Comparison of ENCODE assay signal across 9 cellular contexts in genomic region chr19:3785464-3785937, GRCh38. TPM values are rescaled to one million over a fixed set of nuclear protein-coding genes. Genes with fewer than 3 reads are reported as not detected.
DNase-seq lines count a peak whose midpoint lies in the region; ATAC-seq and TF ChIP-seq lines count a peak whose summit lies in the region.
"Had no signal": no experiment of that assay in that cellular context is flagged by ENCODE, and none has a peak within 500 bp of the region (broad histone marks: within the 10 kb centered on the region; RNA-seq: fewer than 3 reads in every experiment).

No MANE protein-coding gene starts in this region.

- peak overlapping the region; percentile 10 to 60 (median 41) for H3K4me3 ChIP-seq in breast epithelium
- H3K4me3 ChIP-seq in mammary epithelial cell (replicated peaks in 1 of 3; ENCODE audit: insufficient read depth in 1 of 3, low read depth in 2 of 3, low read length in 3 of 3): no peak overlapping the region
- H3K4me3 ChIP-seq in upper lobe of left lung: peak overlapping the region; percentile 55 to 64 (median 60)
- peak overlapping the region in 1 of 2 donors; percentile 42 for H3K4me3 ChIP-seq in gastroesophageal sphincter

- in situ Hi-C loops in mammary epithelial cell (cut with MboI; ENCODE audit: low sequenced_read_pairs in 2 of 2): no loop called here

- no peak overlapping the region for H3K27ac ChIP-seq in breast epithelium
- no peak overlapping the region for H3K27ac ChIP-seq in mammary epithelial cell (ENCODE audit: insufficient read depth, low read depth, low read length)
- peak overlapping the region in 3 of 4 donors; percentile 30 to 79 (median 67) for H3K27ac ChIP-seq in upper lobe of left lung
- no peak overlapping the region for H3K27ac ChIP-seq in gastroesophageal sphincter

- peak overlapping the region; percentile 86 for H3K4me3 Mint-ChIP-seq in activated naive CD8-positive, alpha-beta T cell treated with anti-CD3 and anti-CD28 coated beads for 36 hours
- peak overlapping the region; percentile 68 to 90 (median 80) for H3K4me3 Mint-ChIP-seq in naive B cell

- H3K79me2 ChIP-seq in mammary epithelial cell (ENCODE audit: insufficient read depth, low read length): no peaks in the 10 kb centered on the region

- H3K27me3 ChIP-seq in breast epithelium (peaks cover 0 to 44% of the 10 kb centered on the region in 2 donors), mammary epithelial cell (ENCODE audit: insufficient read depth, low read length) (peaks cover 4% of the 10 kb centered on the region), upper lobe of left lung (peaks cover 0 to 7% (median 3%) of the 10 kb centered on the region in 4 donors), gastroesophageal sphincter (peaks cover 74% of the 10 kb centered on the region)

- H3K4me1 ChIP-seq in breast epithelium: no peaks in the 10 kb centered on the region
- no peaks in the 10 kb centered on the region for H3K4me1 ChIP-seq in mammary epithelial cell (ENCODE audit: insufficient read depth, low read length)
- peaks cover 0 to 22% (median 4%) of the 10 kb centered on the region in 4 donors for H3K4me1 ChIP-seq in upper lobe of left lung
- H3K4me1 ChIP-seq in gastroesophageal sphincter: peaks cover 0 to 13% (median 0%) of the 10 kb centered on the region in 3 donors

- H3K36me3 ChIP-seq in breast epithelium (no peaks in the 10 kb centered on the region), mammary epithelial cell (ENCODE audit: insufficient read depth, low read length) (no peaks in the 10 kb centered on the region), upper lobe of left lung (peaks cover 0 to 10% (median 0%) of the 10 kb centered on the region in 4 donors), gastroesophageal sphincter (no peaks in the 10 kb centered on the region)

- dilution Hi-C loops in mammary epithelial cell (cut with HindIII; ENCODE audit: low sequenced_read_pairs): no loop called here

- intact Hi-C loops in breast epithelium (cut with DNase I; ENCODE audit: low total_unique reads): no loop called here
- intact Hi-C loops in mammary epithelial cell (cut with micrococcal nuclease): no loop called here

- BruUV-seq in mammary epithelial cell (replicated peaks; lab: Mats Ljungman, UMichigan): no TSS peak

- TF ChIP-seq EP300 in upper lobe of left lung (IDR thresholded peaks at IDR 0.05) (no peak), gastroesophageal sphincter (IDR thresholded peaks at IDR 0.05) (no peak)

- TF ChIP-seq POLR2A in breast epithelium (IDR thresholded peaks at IDR 0.05): no peak
- TF ChIP-seq POLR2A in upper lobe of left lung (IDR thresholded peaks at IDR 0.05): no peak
- TF ChIP-seq POLR2A in gastroesophageal sphincter (IDR thresholded peaks at IDR 0.05): peak in 1 of 2 donors; percentile 11

- 1% methylated on average over 24 of the region's 47 CpGs for WGBS in mammary epithelial cell (ENCODE audit: low coverage, missing lambda C conversion rate)
- 6% methylated on average over 18 of the region's 47 CpGs; no CpG with 5 or more reads in 1 of the 2 donors for WGBS in upper lobe of left lung, 2 donors
- WGBS in gastroesophageal sphincter (ENCODE audit: low coverage in 1 of 2), 2 donors: no CpG with 5 or more reads among the region's 47 CpGs

- H3K27ac Mint-ChIP-seq in activated naive CD8-positive, alpha-beta T cell treated with anti-CD3 and anti-CD28 coated beads for 36 hours: peak overlapping the region; percentile 25
- H3K27ac Mint-ChIP-seq in naive B cell: peak overlapping the region in 1 of 6 donors; percentile 65

- no peak overlapping the region for H2AFZ ChIP-seq in mammary epithelial cell (ENCODE audit: low read depth, low read length)

- no peaks in the 10 kb centered on the region for H4K20me1 ChIP-seq in mammary epithelial cell (ENCODE audit: insufficient read depth, low read length)

- H3K36me3 Mint-ChIP-seq in activated naive CD8-positive, alpha-beta T cell treated with anti-CD3 and anti-CD28 coated beads for 36 hours: peaks cover 33% of the 10 kb centered on the region
- H3K36me3 Mint-ChIP-seq in naive B cell: peaks cover 16% of the 10 kb centered on the region in 2 donors

- no peak overlapping the region for H3K4me2 ChIP-seq in mammary epithelial cell (ENCODE audit: insufficient read depth, low read depth, low read length)

- ATAC-seq in naive B cell (ENCODE audit: low read depth in 2 of 2): peak in 1 of 2 donors; percentile 45
- ATAC-seq in upper lobe of left lung (ENCODE audit: low FRiP score in 2 of 2): peak in 1 of 2 donors; percentile 25
- ATAC-seq in gastroesophageal sphincter: no peak
- ATAC-seq in left lobe of liver: no peak

- DNase-seq in breast epithelium (ENCODE audit: low spot score in 2 of 2) (no peak), mammary epithelial cell (no peak), naive B cell (peak; percentile 21), upper lobe of left lung (no peak), NCI-H128 (lab: John Stamatoyannopoulos, UW; ENCODE audit: unreplicated experiment) (no peak), left lobe of liver (ENCODE audit: low spot score) (no peak)
- DNase-seq in activated naive CD8-positive, alpha-beta T cell treated with anti-CD3 and anti-CD28 coated beads for 36 hours: peak; percentile 45

- H3K9me3 Mint-ChIP-seq in activated naive CD8-positive, alpha-beta T cell treated with anti-CD3 and anti-CD28 coated beads for 36 hours: peaks cover 16% of the 10 kb centered on the region
- H3K9me3 Mint-ChIP-seq in naive B cell: peaks cover 7 to 21% (median 19%) of the 10 kb centered on the region in 7 donors

- no peak overlapping the region for H3K9ac ChIP-seq in mammary epithelial cell (ENCODE audit: insufficient read depth, low read length)

- no peak for TF ChIP-seq CTCF in breast epithelium (IDR thresholded peaks at IDR 0.05)
- TF ChIP-seq CTCF in mammary epithelial cell (conservative IDR thresholded peaks at IDR 0.05 in 1 of 2, IDR thresholded peaks at IDR 0.05 in 1 of 2; ENCODE audit: extremely low read depth in 1 of 2, insufficient read depth in 1 of 2, low read depth in 1 of 2, low read length in 2 of 2): no peak
- TF ChIP-seq CTCF in upper lobe of left lung (IDR thresholded peaks at IDR 0.05): no peak
- no peak for TF ChIP-seq CTCF in gastroesophageal sphincter (IDR thresholded peaks at IDR 0.05)

- peaks cover 8% of the 10 kb centered on the region for H3K4me1 Mint-ChIP-seq in activated naive CD8-positive, alpha-beta T cell treated with anti-CD3 and anti-CD28 coated beads for 36 hours
- peaks cover 12 to 20% (median 14%) of the 10 kb centered on the region in 3 donors for H3K4me1 Mint-ChIP-seq in naive B cell

- no peaks in the 10 kb centered on the region for H3K27me3 Mint-ChIP-seq in activated naive CD8-positive, alpha-beta T cell treated with anti-CD3 and anti-CD28 coated beads for 36 hours
- H3K27me3 Mint-ChIP-seq in naive B cell: peaks cover 0 to 4% (median 0%) of the 10 kb centered on the region in 3 donors

- H3K9me3 ChIP-seq in breast epithelium (peaks cover 24 to 26% of the 10 kb centered on the region in 2 donors), mammary epithelial cell (replicated peaks; ENCODE audit: insufficient read depth, low read length) (peaks cover 7% of the 10 kb centered on the region), upper lobe of left lung (peaks cover 12 to 25% (median 17%) of the 10 kb centered on the region in 4 donors), gastroesophageal sphincter (peaks cover 0 to 29% (median 2%) of the 10 kb centered on the region in 3 donors)

- CTCF ChIA-PET in mammary epithelial cell (lab: Charles Lee; ENCODE audit: low non-redundant PET): no interaction called here

RNA-seq across cellular contexts. Expression of gene MATK, which starts 0.7 kb away (rescaled TPM):
- total RNA-seq in breast epithelium: 1 to 10 TPM; 1.8 to 5.6 (median 5.2) TPM
- not detected for total RNA-seq in mammary epithelial cell
- not detected for polyA plus RNA-seq in mammary epithelial cell
- polyA minus RNA-seq in mammary epithelial cell: not detected
- 10 to 100 TPM; 32.1 to 33.8 TPM for total RNA-seq in activated naive CD8-positive, alpha-beta T cell treated with anti-CD3 and anti-CD28 coated beads for 36 hours
- 1 to 10 TPM; 3.2 to 6.7 (median 5.6) TPM for polyA plus RNA-seq in naive B cell (ENCODE audit: low read depth in 6 of 6)
- 10 to 100 TPM in 5 of 6 donors, 1 to 10 TPM in 1; 9.6 to 20.1 (median 13.1) TPM for total RNA-seq in upper lobe of left lung
- 1 to 10 TPM in 3 of 4 donors, under 1 TPM in 1; 0.47 to 5.0 (median 1.7) TPM for total RNA-seq in gastroesophageal sphincter
- 0.48 TPM for total RNA-seq in left lobe of liver

RNA-seq across cellular contexts. Expression of gene RAX2, which starts 13.5 kb away (rescaled TPM):
- under 1 TPM in 1 of 3 donors, not detected in 2; 0.66 TPM for total RNA-seq in breast epithelium
- total RNA-seq in mammary epithelial cell: not detected
- polyA plus RNA-seq in mammary epithelial cell: not detected
- polyA minus RNA-seq in mammary epithelial cell: not detected
- total RNA-seq in activated naive CD8-positive, alpha-beta T cell treated with anti-CD3 and anti-CD28 coated beads for 36 hours: not detected
- polyA plus RNA-seq in naive B cell (ENCODE audit: low read depth in 6 of 6): under 1 TPM in 1 of 6 donors, not detected in 5; 0.20 TPM
- not detected for total RNA-seq in upper lobe of left lung
- total RNA-seq in gastroesophageal sphincter: not detected
- not detected for total RNA-seq in left lobe of liver
- total RNA-seq: activated CD8-positive, alpha-beta memory T cell treated with anti-CD3 and anti-CD28 coated beads for 36 hours had no signal

RNA-seq across cellular contexts. Expression of gene MRPL54, which starts 23.0 kb away (rescaled TPM):
- total RNA-seq in breast epithelium (10 to 100 TPM; 69.9 to 81.5 (median 73.4) TPM), mammary epithelial cell (10 to 100 TPM; 23.7 to 48.2 TPM), upper lobe of left lung (10 to 100 TPM; 16.8 to 83.9 (median 65.5) TPM), gastroesophageal sphincter (10 to 100 TPM; 31.8 to 90.1 (median 76.3) TPM), left lobe of liver (56.0 TPM)
- polyA plus RNA-seq in mammary epithelial cell (50.4 TPM), naive B cell (ENCODE audit: low read depth in 6 of 6) (100 to 1,000 TPM; 113 to 186 (median 131) TPM)
- polyA minus RNA-seq in mammary epithelial cell: 32.9 TPM
- 10 to 100 TPM; 76.9 to 81.5 TPM for total RNA-seq in activated naive CD8-positive, alpha-beta T cell treated with anti-CD3 and anti-CD28 coated beads for 36 hours

RNA-seq across cellular contexts. Expression of gene APBA3, which starts 24.0 kb away (rescaled TPM):
- total RNA-seq in breast epithelium: 10 to 100 TPM; 24.0 to 24.9 (median 24.6) TPM
- total RNA-seq in mammary epithelial cell: 10 to 100 TPM; 14.5 to 22.8 TPM
- 5.7 TPM for polyA plus RNA-seq in mammary epithelial cell
- 3.1 TPM for polyA minus RNA-seq in mammary epithelial cell
- total RNA-seq in activated naive CD8-positive, alpha-beta T cell treated with anti-CD3 and anti-CD28 coated beads for 36 hours: 10 to 100 TPM; 21.4 to 21.9 TPM
- polyA plus RNA-seq in naive B cell (ENCODE audit: low read depth in 6 of 6): 10 to 100 TPM; 28.8 to 51.6 (median 35.3) TPM
- 10 to 100 TPM; 13.4 to 92.2 (median 21.6) TPM for total RNA-seq in upper lobe of left lung
- total RNA-seq in gastroesophageal sphincter: 10 to 100 TPM; 12.5 to 30.4 (median 21.3) TPM
- total RNA-seq in left lobe of liver: 18.6 TPM

Comparison
In these comparisons a context has a peak if more than half of its experiments do, and no peak if none do; other contexts are left out.
1. H3K4me3 ChIP-seq: peak in breast epithelium (3 of 3) and upper lobe of left lung (4 of 4); none in mammary epithelial cell (0 of 3).
2. DNase-seq: peak in activated naive CD8-positive, alpha-beta T cell treated with anti-CD3 and anti-CD28 coated beads for 36 hours (single experiment) and naive B cell (single experiment); none in breast epithelium (0 of 2), mammary epithelial cell (single experiment), upper lobe of left lung (0 of 2), NCI-H128 (single experiment) and left lobe of liver (single experiment).
3. H3K27ac ChIP-seq: peak in upper lobe of left lung (3 of 4); none in breast epithelium (0 of 2), mammary epithelial cell (single experiment) and gastroesophageal sphincter (0 of 4).